ENCODE assay signal across 9 cellular contexts in the genomic region with DNA sequence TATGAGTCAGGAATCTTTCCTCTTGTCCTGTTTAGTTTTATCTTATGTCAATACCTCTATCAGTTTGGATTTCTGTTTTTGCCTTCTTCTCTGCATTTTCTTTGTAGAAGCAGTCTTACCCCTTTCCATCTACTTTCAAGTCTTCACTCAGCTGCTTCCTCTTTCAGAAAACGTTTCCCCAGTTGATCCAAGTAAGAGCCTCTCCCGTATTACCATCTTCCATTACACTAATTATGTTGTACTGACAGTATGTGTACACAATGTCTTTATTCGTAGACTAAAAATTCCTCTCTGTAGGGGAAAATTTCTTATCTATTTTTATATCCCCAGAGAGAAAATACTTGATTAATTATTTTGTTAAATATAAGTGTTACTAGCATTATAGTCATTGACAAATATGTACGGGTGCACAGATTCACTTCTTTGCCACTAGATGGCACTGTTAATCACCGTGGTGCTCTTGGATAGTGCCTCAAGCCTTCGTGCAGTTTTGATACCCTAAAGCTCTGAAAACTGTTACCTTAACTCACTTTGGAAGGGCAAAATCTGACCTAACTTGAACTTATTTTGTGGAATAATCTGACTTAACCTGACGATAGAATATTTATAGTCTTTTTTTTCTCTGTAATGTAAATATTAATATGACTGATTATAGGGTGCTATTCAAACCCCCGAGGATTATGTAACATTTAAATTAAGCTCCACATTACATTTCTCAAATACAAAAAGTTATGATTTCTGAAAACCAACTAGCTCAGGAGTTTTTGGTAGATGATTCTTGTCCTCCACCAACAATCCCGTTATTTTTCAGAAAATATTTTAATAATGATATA.
DNase-seq lines count a peak whose midpoint lies in the region; ATAC-seq, FAIRE-seq and TF ChIP-seq lines count a peak whose summit lies in the region.
"Had no signal": no experiment of that assay in that cellular context is flagged by ENCODE, and none has a peak within 500 bp of the region (broad histone marks: within the 10 kb centered on the region; RNA-seq: fewer than 3 reads in every experiment).

No MANE protein-coding gene starts in this region.

- H3K36me3 Mint-ChIP-seq in progenitor cell of endocrine pancreas (ENCODE audit: insufficient read depth), result no peaks in the 10 kb centered on the region
- H3K36me3 Mint-ChIP-seq: activated naive CD8-positive, alpha-beta T cell had no signal

- no peaks in the 10 kb centered on the region for H3K27me3 Mint-ChIP-seq in progenitor cell of endocrine pancreas
- H3K27me3 Mint-ChIP-seq: activated naive CD8-positive, alpha-beta T cell had no signal

- no peak overlapping the region for H3K4me3 Mint-ChIP-seq in progenitor cell of endocrine pancreas (ENCODE audit: low read depth)
- H3K4me3 Mint-ChIP-seq: activated naive CD8-positive, alpha-beta T cell had no signal

- peak; percentile 76 for FAIRE-seq in GM18507 (lab: Jason Lieb, UNC)

- TF ChIP-seq CTCF in VCaP (conservative IDR thresholded peaks at IDR 0.05) (peak; percentile 96), progenitor cell of endocrine pancreas (IDR thresholded peaks at IDR 0.05; ENCODE audit: unreplicated experiment) (peak; percentile 98)

- H3K27ac Mint-ChIP-seq in progenitor cell of endocrine pancreas, result no peak overlapping the region
- H3K27ac Mint-ChIP-seq: activated naive CD8-positive, alpha-beta T cell had no signal

- peaks cover 16% of the 10 kb centered on the region for H3K4me1 Mint-ChIP-seq in progenitor cell of endocrine pancreas (ENCODE audit: low read depth)

- ATAC-seq in HG02763 (IDR thresholded peaks at IDR 0.05; ENCODE audit: unreplicated experiment), result peak; percentile 97

- H3K27ac ChIP-seq in VCaP, result peak overlapping the region; percentile 87

- no peaks in the 10 kb centered on the region for H3K9me3 Mint-ChIP-seq in progenitor cell of endocrine pancreas (ENCODE audit: low read depth)

- peak; percentile 2 for DNase-seq in COLO668 (lab: John Stamatoyannopoulos, UW; ENCODE audit: unreplicated experiment)
- peak; percentile 15 for DNase-seq in GM18507 (ENCODE audit: extremely low spot score, insufficient read length, low read depth)
- peak; percentile 68 for DNase-seq in NCI-H1092 treated with DMSO at 0.1 percent for 48 hours (lab: John Stamatoyannopoulos, UW)
- DNase-seq in globus pallidus (ENCODE audit: low spot score), result peak; percentile 39
- no peak for DNase-seq in progenitor cell of endocrine pancreas (ENCODE audit: low spot score, unreplicated experiment)
- no peak for DNase-seq in ureter (ENCODE audit: low spot score)

Comparison
In these comparisons a context has a peak if more than half of its experiments do, and no peak if none do; other contexts are left out.
1. DNase-seq: peak in COLO668 (single experiment), GM18507 (single experiment), NCI-H1092 treated with DMSO at 0.1 percent for 48 hours (single experiment) and globus pallidus (single experiment); none in progenitor cell of endocrine pancreas (single experiment) and ureter (single experiment).